Comparison of ENCODE assay signal across 23 cellular contexts in the genomic region with DNA sequence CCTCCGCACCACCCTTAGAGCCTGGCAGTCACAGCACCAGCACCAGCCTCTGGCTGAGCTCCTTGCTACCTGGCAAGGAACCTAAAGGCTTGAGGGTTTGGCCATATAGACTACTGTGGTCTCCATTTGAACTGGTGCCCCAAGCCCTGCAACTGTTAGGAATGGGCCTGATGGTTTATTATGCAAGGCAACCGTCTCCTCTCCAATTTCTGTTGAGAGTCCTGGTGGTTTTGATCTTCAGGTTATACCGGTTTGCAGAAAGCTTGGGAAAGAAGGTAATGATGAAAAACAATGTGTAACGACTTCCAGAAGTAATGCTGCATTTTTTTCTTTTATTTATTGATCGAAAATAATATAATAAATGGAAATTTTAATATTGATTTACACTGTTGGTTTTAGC.
A peak's percentile ranks its signal among the peaks of the same experiment; 100 is the strongest.
DNase-seq lines count a peak whose midpoint lies in the region; ATAC-seq, FAIRE-seq and TF ChIP-seq lines count a peak whose summit lies in the region.
"Had no signal": no experiment of that assay in that cellular context is flagged by ENCODE, and none has a peak within 500 bp of the region (broad histone marks: within the 10 kb centered on the region; RNA-seq: fewer than 3 reads in every experiment).

No MANE protein-coding gene starts in this region.

- H4K8ac ChIP-seq in IMR-90 (ENCODE audit: low read depth in 2 of 2, low read length in 2 of 2) (peak overlapping the region; percentile 29 to 84; a peak in 3 of 4 replicates), trophoblast cell (ENCODE audit: low read depth, low read length) (no peak overlapping the region)

- no peak overlapping the region for H2BK12ac ChIP-seq in trophoblast cell (ENCODE audit: low read length)

- H3K4me3 ChIP-seq in IMR-90 (ENCODE audit: insufficient read depth, low read depth, low read length) (no peak overlapping the region), Panc1 (ENCODE audit: low read depth in 2 of 2, low read length in 2 of 2) (no peak overlapping the region), endothelial cell of umbilical vein (replicated peaks in 1 of 3; ENCODE audit: insufficient read depth in 1 of 3, low read depth in 1 of 3, low read length in 3 of 3) (no peak overlapping the region), trophoblast cell (ENCODE audit: low read depth, low read length) (no peak overlapping the region)
- H3K4me3 ChIP-seq: BLaER1, GM12878, GM23248, HAP-1, Peyer's patch had no signal

- peak overlapping the region; percentile 67; the same call in 1 of the 2 replicates for H3K23ac ChIP-seq in IMR-90 (ENCODE audit: low read depth, low read length)
- no peak overlapping the region for H3K23ac ChIP-seq in trophoblast cell (ENCODE audit: low read length)

- H3K9me1 ChIP-seq in IMR-90 (ENCODE audit: insufficient read depth, low read length) (peaks cover 5% of the 10 kb centered on the region), endothelial cell of umbilical vein (replicated peaks; ENCODE audit: control insufficient read depth, extremely low read depth, insufficient read depth, low read length) (no peaks in the 10 kb centered on the region)

- H4K91ac ChIP-seq in IMR-90 (ENCODE audit: insufficient read depth, low read depth, low read length) (peak overlapping the region; percentile 91), trophoblast cell (ENCODE audit: low read depth, low read length) (no peak overlapping the region)

- intact Hi-C loops in IMR-90 (cut with micrococcal nuclease) = no loop called here
- intact Hi-C loops in Panc1 (cut with micrococcal nuclease; ENCODE audit: unreplicated experiment) = no loop called here
- intact Hi-C loops in endothelial cell of umbilical vein (cut with micrococcal nuclease) = loop anchor here (10.0 kb wide), 1 partner anchor 430 kb away; no protein-coding TSS in a partner anchor

- H3K79me2 ChIP-seq in endothelial cell of umbilical vein (ENCODE audit: control insufficient read depth, insufficient read depth, low read length) (peaks cover 2% of the 10 kb centered on the region), trophoblast cell (ENCODE audit: control insufficient read depth, insufficient read depth, low read length, poor library complexity) (no peaks in the 10 kb centered on the region)

- no peak overlapping the region; the same call in 1 of the 2 replicates for H3K56ac ChIP-seq in IMR-90 (ENCODE audit: extremely low read depth, insufficient read depth, low read length)

- in situ Hi-C loops in IMR-90 (cut with MboI; ENCODE audit: low sequenced_read_pairs) = no loop called here
- in situ Hi-C loops in Panc1 (cut with HindIII; ENCODE audit: low pct_unique_long_range_greater_than_20kb, low sequenced_read_pairs) = no loop called here

- DNase-seq in IMR-90 (no peak), Panc1 (ENCODE audit: low read depth, low spot score) (no peak), endothelial cell of umbilical vein (ENCODE audit: low read depth, low spot score) (no peak), trophoblast cell (peak; percentile 35 to 48), NCI-H1048 (lab: John Stamatoyannopoulos, UW) (no peak), SIG-M5 treated with dmso at 0.1 percent for 504 hours (lab: John Stamatoyannopoulos, UW; ENCODE audit: unreplicated experiment) (no peak)
- DNase-seq in activated naive CD8-positive, alpha-beta T cell treated with anti-CD3 and anti-CD28 coated beads for 36 hours = no peak
- DNase-seq: ACHN; CD4-positive, alpha-beta T cell; COR-L47; DND-41; GM23248; KG1; NCI-H1105 treated with DMSO at 0.1 percent for 48 hours; NCI-H2029 treated with DMSO at 0.1 percent for 48 hours; NCI-H226; NCI-H510A treated with DMSO at 0.1 percent for 48 hours; NCI-H748 treated with DMSO at 0.1 percent for 48 hours; Peyer's patch had no signal

- H3K79me1 ChIP-seq in IMR-90 (ENCODE audit: low read depth in 1 of 2, low read length in 2 of 2) (peaks cover 0 to 4% of the 10 kb centered on the region in 2 experiments; a peak in 1 of 4 replicates), trophoblast cell (ENCODE audit: low read length) (peaks cover 2% of the 10 kb centered on the region)

- no peaks in the 10 kb centered on the region for H3K9me3 Mint-ChIP-seq in activated naive CD8-positive, alpha-beta T cell treated with anti-CD3 and anti-CD28 coated beads for 36 hours
- H3K9me3 Mint-ChIP-seq: CD4-positive, alpha-beta T cell had no signal

- no peak for ATAC-seq in IMR-90 (ENCODE audit: low read depth)
- ATAC-seq in Panc1 = no peak
- ATAC-seq: GM12878 had no signal

- no peaks in the 10 kb centered on the region for H3K27me3 Mint-ChIP-seq in activated naive CD8-positive, alpha-beta T cell treated with anti-CD3 and anti-CD28 coated beads for 36 hours
- H3K27me3 Mint-ChIP-seq: CD4-positive, alpha-beta T cell had no signal

- H3K4ac ChIP-seq in IMR-90 (ENCODE audit: low read depth, low read length) = peak overlapping the region; percentile 92
- no peak overlapping the region for H3K4ac ChIP-seq in trophoblast cell (ENCODE audit: low read depth, low read length)

- H4K20me1 ChIP-seq in IMR-90 (ENCODE audit: insufficient read depth, low read length) (no peaks in the 10 kb centered on the region), endothelial cell of umbilical vein (replicated peaks; ENCODE audit: control insufficient read depth, extremely low read depth, insufficient read depth, low read length) (no peaks in the 10 kb centered on the region)
- H4K20me1 ChIP-seq: BLaER1 had no signal

- H2BK5ac ChIP-seq in IMR-90 (ENCODE audit: low read depth, low read length, poor library complexity, severe bottlenecking) = peak overlapping the region; percentile 94
- no peak overlapping the region for H2BK5ac ChIP-seq in trophoblast cell (ENCODE audit: low read depth, low read length, poor library complexity)

- no peak for TF ChIP-seq RAD21 in IMR-90 (IDR thresholded peaks at IDR 0.05; ENCODE audit: low read length)

- peak overlapping the region; percentile 89 for H2AK5ac ChIP-seq in IMR-90 (ENCODE audit: low read depth, low read length)
- H2AK5ac ChIP-seq in trophoblast cell (ENCODE audit: low read length) = no peak overlapping the region

- H3K27ac Mint-ChIP-seq in activated naive CD8-positive, alpha-beta T cell treated with anti-CD3 and anti-CD28 coated beads for 36 hours = no peak overlapping the region
- H3K27ac Mint-ChIP-seq: CD4-positive, alpha-beta T cell had no signal

- H2BK20ac ChIP-seq in IMR-90 (ENCODE audit: low read depth, low read length) = peak overlapping the region; percentile 98

- H3K4me1 ChIP-seq in IMR-90 (ENCODE audit: control insufficient read depth, insufficient read depth, low read length) (peaks cover 21% of the 10 kb centered on the region), Panc1 (ENCODE audit: control insufficient read depth, insufficient read depth, low read length) (peaks cover 48% of the 10 kb centered on the region), endothelial cell of umbilical vein (ENCODE audit: control insufficient read depth, extremely low read depth, insufficient read depth, low read length) (peaks cover 74% of the 10 kb centered on the region), trophoblast cell (ENCODE audit: control insufficient read depth in 1 of 2, insufficient read depth in 2 of 2, low read length in 2 of 2) (peaks cover 0 to 7% of the 10 kb centered on the region in 2 experiments)
- H3K4me1 ChIP-seq: BLaER1, Peyer's patch had no signal

- dilution Hi-C loops in IMR-90 (cut with HindIII; ENCODE audit: low sequenced_read_pairs, unreplicated experiment) (no loop called here), endothelial cell of umbilical vein (cut with MboI; ENCODE audit: extremely low pct_ligation_motif_present, low sequenced_read_pairs) (no loop called here)

- H3K18ac ChIP-seq in IMR-90 (ENCODE audit: low read depth, low read length) (peak overlapping the region; percentile 25; the same call in 1 of the 2 replicates), trophoblast cell (ENCODE audit: low read length) (no peak overlapping the region)

- H3K4me3 Mint-ChIP-seq in activated naive CD8-positive, alpha-beta T cell treated with anti-CD3 and anti-CD28 coated beads for 36 hours = no peak overlapping the region
- H3K4me3 Mint-ChIP-seq: CD4-positive, alpha-beta T cell had no signal

- peak overlapping the region; percentile 80 for H2AK9ac ChIP-seq in IMR-90 (replicated peaks; ENCODE audit: low read depth, low read length, poor library complexity)

- no peak overlapping the region for H3K9ac ChIP-seq in IMR-90 (ENCODE audit: low read depth, low read length)
- H3K9ac ChIP-seq in endothelial cell of umbilical vein (replicated peaks; ENCODE audit: extremely low read depth, insufficient read depth, low read length) = no peak overlapping the region
- H3K9ac ChIP-seq in trophoblast cell (ENCODE audit: low read length) = no peak overlapping the region
- H3K9ac ChIP-seq: BLaER1, GM23248 had no signal

- H3K27me3 ChIP-seq in IMR-90 (ENCODE audit: control insufficient read depth, insufficient read depth, low read length) (no peaks in the 10 kb centered on the region), Panc1 (ENCODE audit: control insufficient read depth, insufficient read depth, low read length) (no peaks in the 10 kb centered on the region), endothelial cell of umbilical vein (ENCODE audit: control insufficient read depth in 2 of 2, insufficient read depth in 2 of 2, low read length in 2 of 2) (no peaks in the 10 kb centered on the region), trophoblast cell (ENCODE audit: insufficient read depth, low read length) (no peaks in the 10 kb centered on the region)
- H3K27me3 ChIP-seq: BLaER1, Peyer's patch had no signal

- POLR2A ChIA-PET in IMR-90 (lab: Charles Lee; ENCODE audit: unreplicated experiment) (no interaction called here), Panc1 (lab: Charles Lee) (no interaction called here), endothelial cell of umbilical vein (lab: Charles Lee) (no interaction called here)

- peak overlapping the region; percentile 25 for H2AFZ ChIP-seq in IMR-90 (replicated peaks; ENCODE audit: low read length, poor library complexity)
- no peak overlapping the region for H2AFZ ChIP-seq in endothelial cell of umbilical vein (ENCODE audit: low read depth, low read length)
- no peak overlapping the region for H2AFZ ChIP-seq in trophoblast cell (ENCODE audit: insufficient read depth, low read length, poor library complexity)
- H2AFZ ChIP-seq: GM23248 had no signal

- H4K12ac ChIP-seq in trophoblast cell (ENCODE audit: low read depth, low read length) = no peak overlapping the region

- H3K36me3 Mint-ChIP-seq in activated naive CD8-positive, alpha-beta T cell treated with anti-CD3 and anti-CD28 coated beads for 36 hours = no peaks in the 10 kb centered on the region

- H3K9me3 ChIP-seq in IMR-90 (ENCODE audit: control insufficient read depth, insufficient read depth, low read length) (no peaks in the 10 kb centered on the region), Panc1 (ENCODE audit: control insufficient read depth, insufficient read depth, low read depth, low read length) (no peaks in the 10 kb centered on the region), endothelial cell of umbilical vein (replicated peaks; ENCODE audit: control insufficient read depth, insufficient read depth, low read length) (no peaks in the 10 kb centered on the region), trophoblast cell (ENCODE audit: insufficient read depth, low read depth, low read length) (no peaks in the 10 kb centered on the region)
- H3K9me3 ChIP-seq: BLaER1, HAP-1, Peyer's patch had no signal

- CTCF ChIA-PET in IMR-90 (lab: Yijun Ruan, JAX) (no interaction called here), Panc1 (lab: Charles Lee) (interaction anchor here (0.6 kb wide), 1 partner anchor 509 kb away, joined by 4 read pairs; no protein-coding TSS in a partner anchor), endothelial cell of umbilical vein (lab: Charles Lee) (no interaction called here)

- H3K36me3 ChIP-seq in IMR-90 (ENCODE audit: control insufficient read depth, insufficient read depth, low read length) (no peaks in the 10 kb centered on the region), Panc1 (ENCODE audit: control insufficient read depth, insufficient read depth, low read length) (peaks cover 62% of the 10 kb centered on the region), endothelial cell of umbilical vein (ENCODE audit: control insufficient read depth in 2 of 2, extremely low read depth in 1 of 2, insufficient read depth in 2 of 2, low read length in 2 of 2) (peaks cover 7 to 15% of the 10 kb centered on the region in 2 experiments), trophoblast cell (ENCODE audit: control insufficient read depth in 1 of 2, insufficient read depth in 2 of 2, low read length in 2 of 2) (peaks cover 5 to 6% of the 10 kb centered on the region in 2 experiments)
- H3K36me3 ChIP-seq: BLaER1, HAP-1, Peyer's patch had no signal

- peak overlapping the region; percentile 38 for H3K27ac ChIP-seq in IMR-90 (ENCODE audit: insufficient read depth, low read length)
- peak overlapping the region; percentile 82 for H3K27ac ChIP-seq in Panc1 (ENCODE audit: low read length)
- H3K27ac ChIP-seq in endothelial cell of umbilical vein (ENCODE audit: insufficient read depth, low read depth, low read length) = peak overlapping the region; percentile 99
- no peak overlapping the region for H3K27ac ChIP-seq in trophoblast cell (ENCODE audit: low read depth, low read length)
- H3K27ac ChIP-seq: BLaER1, HL-60, Peyer's patch had no signal

- BruUV-seq in IMR-90 (replicated peaks; lab: Mats Ljungman, UMichigan) = no TSS peak
- BruUV-seq in Panc1 (replicated peaks; lab: Mats Ljungman, UMichigan) = no TSS peak
- no TSS peak for BruUV-seq in endothelial cell of umbilical vein (replicated peaks; lab: Mats Ljungman, UMichigan)

- TF ChIP-seq POLR2A in IMR-90 (IDR thresholded peaks at IDR 0.05; ENCODE audit: low read depth, low read length) (no peak), endothelial cell of umbilical vein (IDR thresholded peaks at IDR 0.05; ENCODE audit: low read depth, low read length) (no peak)

- peak overlapping the region; percentile 28; the same call in 1 of the 2 replicates for H4K5ac ChIP-seq in IMR-90 (ENCODE audit: low read depth, low read length)

- H2BK120ac ChIP-seq in IMR-90 (ENCODE audit: low read depth, low read length) (peak overlapping the region; percentile 95), trophoblast cell (ENCODE audit: insufficient read depth, low read length, poor library complexity) (peak overlapping the region; percentile 61)

- TF ChIP-seq CTCF in IMR-90 (conservative IDR thresholded peaks at IDR 0.05; ENCODE audit: low read depth, low read length) (no peak), Panc1 (IDR thresholded peaks at IDR 0.05) (no peak), endothelial cell of umbilical vein (IDR thresholded peaks at IDR 0.05; ENCODE audit: extremely low read depth in 1 of 2, insufficient read depth in 1 of 2, low read depth in 1 of 2, low read length in 2 of 2) (no peak)

- H3K14ac ChIP-seq in IMR-90 (replicated peaks; ENCODE audit: low read depth, low read length) (peak overlapping the region; percentile 85), trophoblast cell (ENCODE audit: low read length) (peak overlapping the region; percentile 35)

- H3K4me1 Mint-ChIP-seq in activated naive CD8-positive, alpha-beta T cell treated with anti-CD3 and anti-CD28 coated beads for 36 hours = peaks cover 28% of the 10 kb centered on the region

- peak overlapping the region; percentile 92; the same call in 2 of the 3 replicates for H2BK15ac ChIP-seq in IMR-90 (ENCODE audit: low read depth, low read length)

- WGBS in IMR-90 (ENCODE audit: extremely low coverage in 2 of 2, insufficient read length in 1 of 2), 2 experiments = no CpG with 5 or more reads among the region's 5 CpGs
- WGBS in trophoblast cell (ENCODE audit: extremely low coverage, insufficient coverage, insufficient read length) = no CpG with 5 or more reads among the region's 5 CpGs

- FAIRE-seq in endothelial cell of umbilical vein (lab: Jason Lieb, UNC) = no peak
- FAIRE-seq: GM12878 had no signal

- no peak overlapping the region for H3K4me2 ChIP-seq in IMR-90 (ENCODE audit: low read depth, low read length)
- H3K4me2 ChIP-seq in endothelial cell of umbilical vein (ENCODE audit: insufficient read depth, low read length) = no peak overlapping the region
- H3K4me2 ChIP-seq in trophoblast cell (ENCODE audit: low read length) = no peak overlapping the region
- H3K4me2 ChIP-seq: BLaER1 had no signal

Comparison
In these comparisons a context has a peak if more than half of its experiments do, and no peak if none do; other contexts are left out.
1. DNase-seq: peak in trophoblast cell (2 of 2); none in IMR-90 (single experiment), Panc1 (single experiment), endothelial cell of umbilical vein (single experiment), activated naive CD8-positive, alpha-beta T cell treated with anti-CD3 and anti-CD28 coated beads for 36 hours (single experiment), NCI-H1048 (single experiment) and SIG-M5 treated with dmso at 0.1 percent for 504 hours (single experiment).